8 cellular contexts compared by ENCODE assay signal in the genomic region with DNA sequence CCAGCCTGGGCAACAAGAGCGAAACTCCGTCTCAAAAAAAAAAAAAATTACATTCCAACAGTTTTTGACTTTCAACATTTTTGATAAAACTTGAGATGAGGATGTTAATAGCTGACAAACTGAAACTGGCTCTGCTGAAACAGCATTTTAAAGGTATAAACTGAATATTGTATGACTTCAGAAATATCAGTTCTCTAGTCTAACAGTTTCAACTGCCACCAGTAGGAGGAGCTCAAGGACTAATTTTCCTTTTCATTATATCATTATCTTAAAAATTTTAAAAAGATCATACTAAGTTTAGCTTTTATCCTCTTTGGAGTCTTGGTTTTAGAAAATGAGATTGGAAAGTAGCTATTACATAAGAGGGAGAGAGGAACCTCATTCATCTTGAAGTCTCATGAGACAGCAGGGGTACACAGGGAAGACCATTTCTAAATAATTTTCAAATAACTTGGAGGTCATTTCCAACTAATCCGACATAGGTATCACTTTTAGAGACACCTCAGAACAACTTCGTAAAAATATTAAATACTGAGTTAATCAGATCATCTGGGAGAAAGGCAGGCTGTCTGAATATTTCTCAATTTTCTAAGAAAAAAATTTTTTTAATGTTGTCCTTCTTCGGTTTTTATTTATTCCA. TPM values are rescaled to one million over a fixed set of nuclear protein-coding genes. Genes with fewer than 3 reads are reported as not detected.
DNase-seq lines count a peak whose midpoint lies in the region; ATAC-seq, FAIRE-seq and TF ChIP-seq lines count a peak whose summit lies in the region.

No MANE protein-coding gene starts in this region.

- H2AFZ ChIP-seq in endothelial cell of umbilical vein (ENCODE audit: low read depth, low read length) = no peak overlapping the region

- DNase-seq in left ventricle myocardium inferior (no peak), Right ventricle myocardium superior (no peak), M059J (ENCODE audit: low read depth) (peak; percentile 47), T-helper 9 cell (peak; percentile 31), endothelial cell of umbilical vein (ENCODE audit: low read depth, low spot score) (peak; percentile 59), non-pigmented ciliary epithelial cell (ENCODE audit: low read depth) (peak; percentile 10)

- H3K27me3 ChIP-seq in left ventricle myocardium inferior (ENCODE audit: low read depth) (no peaks in the 10 kb centered on the region), endothelial cell of umbilical vein (ENCODE audit: control insufficient read depth in 2 of 2, insufficient read depth in 2 of 2, low read length in 2 of 2) (no peaks in the 10 kb centered on the region)

- no peak overlapping the region for H3K4me3 ChIP-seq in left ventricle myocardium inferior
- H3K4me3 ChIP-seq in endothelial cell of umbilical vein (replicated peaks in 1 of 3; ENCODE audit: insufficient read depth in 1 of 3, low read depth in 1 of 3, low read length in 3 of 3) = no peak overlapping the region

- H3K9me3 ChIP-seq in left ventricle myocardium inferior (replicated peaks) (no peaks in the 10 kb centered on the region), endothelial cell of umbilical vein (replicated peaks; ENCODE audit: control insufficient read depth, insufficient read depth, low read length) (no peaks in the 10 kb centered on the region)

- no peak for TF ChIP-seq POLR2A in endothelial cell of umbilical vein (IDR thresholded peaks at IDR 0.05; ENCODE audit: low read depth, low read length)

- H3K27ac ChIP-seq in left ventricle myocardium inferior (replicated peaks) (no peak overlapping the region), endothelial cell of umbilical vein (ENCODE audit: insufficient read depth, low read depth, low read length) (no peak overlapping the region)

- no peak overlapping the region for H3K4me2 ChIP-seq in endothelial cell of umbilical vein (ENCODE audit: insufficient read depth, low read length)

- ATAC-seq in Right ventricle myocardium superior (ENCODE audit: poor library complexity) (no peak), GM18867 (IDR thresholded peaks at IDR 0.05; ENCODE audit: unreplicated experiment) (no peak), HG02970 (IDR thresholded peaks at IDR 0.05; ENCODE audit: low FRiP score, unreplicated experiment) (no peak)

- dilution Hi-C loops in endothelial cell of umbilical vein (cut with MboI; ENCODE audit: extremely low pct_ligation_motif_present, low sequenced_read_pairs) = no loop called here

- no peak for FAIRE-seq in endothelial cell of umbilical vein (lab: Jason Lieb, UNC)

- H4K20me1 ChIP-seq in endothelial cell of umbilical vein (replicated peaks; ENCODE audit: control insufficient read depth, extremely low read depth, insufficient read depth, low read length) = no peaks in the 10 kb centered on the region

- CTCF ChIA-PET in endothelial cell of umbilical vein (lab: Charles Lee) = interaction anchor here (0.6 to 2.3 kb wide), 42 partner anchors 9 to 1925 kb away, joined by 3 to 127 read pairs (median 4); a partner anchor contains a TSS

- TF ChIP-seq CTCF in left ventricle myocardium inferior (IDR thresholded peaks at IDR 0.05; ENCODE audit: borderline replicate concordance) = peak; percentile 84
- peak; percentile 45 to 52 for TF ChIP-seq CTCF in endothelial cell of umbilical vein (IDR thresholded peaks at IDR 0.05; ENCODE audit: extremely low read depth in 1 of 2, insufficient read depth in 1 of 2, low read depth in 1 of 2, low read length in 2 of 2)

- no peak overlapping the region for H3K9ac ChIP-seq in endothelial cell of umbilical vein (replicated peaks; ENCODE audit: extremely low read depth, insufficient read depth, low read length)

- H3K79me2 ChIP-seq in endothelial cell of umbilical vein (ENCODE audit: control insufficient read depth, insufficient read depth, low read length) = no peaks in the 10 kb centered on the region

- H3K36me3 ChIP-seq in left ventricle myocardium inferior = peaks cover 44% of the 10 kb centered on the region
- H3K36me3 ChIP-seq in endothelial cell of umbilical vein (ENCODE audit: control insufficient read depth in 2 of 2, extremely low read depth in 1 of 2, insufficient read depth in 2 of 2, low read length in 2 of 2) = no peaks in the 10 kb centered on the region

- intact Hi-C loops in left ventricle myocardium inferior (cut with micrococcal nuclease) (no loop called here), Right ventricle myocardium superior (cut with DNase I) (loop anchor here (2.0 kb wide), 1 partner anchor 465 kb away; no protein-coding TSS in a partner anchor), endothelial cell of umbilical vein (cut with micrococcal nuclease) (loop anchor here (1.0 to 5.0 kb wide), 4 partner anchors 37 to 1923 kb away; a partner anchor contains a TSS)

- POLR2A ChIA-PET in endothelial cell of umbilical vein (lab: Charles Lee) = interaction anchor here (0.7 kb wide), 2 partner anchors 9 to 35 kb away, joined by 3 to 7 read pairs; no protein-coding TSS in a partner anchor

- H3K9me1 ChIP-seq in endothelial cell of umbilical vein (replicated peaks; ENCODE audit: control insufficient read depth, extremely low read depth, insufficient read depth, low read length) = no peaks in the 10 kb centered on the region

- H3K4me1 ChIP-seq in left ventricle myocardium inferior (peaks cover 3% of the 10 kb centered on the region), endothelial cell of umbilical vein (ENCODE audit: control insufficient read depth, extremely low read depth, insufficient read depth, low read length) (peaks cover 10% of the 10 kb centered on the region)

- BruUV-seq in endothelial cell of umbilical vein (replicated peaks; lab: Mats Ljungman, UMichigan) = no TSS peak

TF ChIP-seq in endothelial cell of umbilical vein, 7 proteins besides CTCF, POLR2A, EP300 and RAD21:
- TF ChIP-seq POLR2AphosphoS5 (IDR thresholded peaks at IDR 0.05; ENCODE audit: insufficient read depth, low read depth, low read length) (no peak), GATA2 (IDR thresholded peaks at IDR 0.05; ENCODE audit: insufficient read depth, insufficient read length, low read depth, low read length) (no peak), EZH2 (IDR thresholded peaks at IDR 0.05; ENCODE audit: borderline replicate concordance, low read depth, low read length, severe bottlenecking) (no peak), FOS (IDR thresholded peaks at IDR 0.05; ENCODE audit: borderline replicate concordance, insufficient read depth, low read length) (no peak), JUN (IDR thresholded peaks at IDR 0.05; ENCODE audit: borderline replicate concordance, insufficient read depth, insufficient read length, low read depth) (no peak), MYC (IDR thresholded peaks at IDR 0.05; ENCODE audit: low read depth, low read length) (no peak)
- TF ChIP-seq, protein P1, sequence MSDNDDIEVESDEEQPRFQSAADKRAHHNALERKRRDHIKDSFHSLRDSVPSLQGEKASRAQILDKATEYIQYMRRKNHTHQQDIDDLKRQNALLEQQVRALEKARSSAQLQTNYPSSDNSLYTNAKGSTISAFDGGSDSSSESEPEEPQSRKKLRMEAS (IDR thresholded peaks at IDR 0.05; ENCODE audit: insufficient read depth, insufficient read length) = no peak

RNA-seq across cellular contexts. Expression of a gene that starts 37.6 kb away (rescaled TPM):
- total RNA-seq in left ventricle myocardium inferior (2.9 TPM), Right ventricle myocardium superior (4.0 TPM), endothelial cell of umbilical vein (48.1 and 52.6 TPM in 2 replicates)
- total RNA-seq in M059J (2014; rRNA removed; shearing (Covaris generic)) = 23.8 and 40.8 TPM in 2 replicates
- 15.1 and 20.6 TPM in 2 replicates for polyA plus RNA-seq in endothelial cell of umbilical vein
- polyA plus RNA-seq in endothelial cell of umbilical vein (2011; cell fraction: cytosol; rRNA removed) = 26.3 and 28.9 TPM in 2 replicates
- 21.8 and 30.3 TPM in 2 replicates for polyA plus RNA-seq in endothelial cell of umbilical vein (2011; cell fraction: nucleus; rRNA removed)
- polyA plus RNA-seq in endothelial cell of umbilical vein (2012) = 28.5 and 41.4 TPM in 2 replicates
- 40.8 and 41.8 TPM in 2 replicates for polyA minus RNA-seq in endothelial cell of umbilical vein
- polyA minus RNA-seq in endothelial cell of umbilical vein (2011; cell fraction: cytosol; rRNA and poly(A)+ RNA removed) = 49.3 TPM
- 13.4 and 24.0 TPM in 2 replicates for polyA minus RNA-seq in endothelial cell of umbilical vein (2011; cell fraction: nucleus; rRNA and poly(A)+ RNA removed)

Comparison
In these comparisons a context has a peak if more than half of its experiments do, and no peak if none do; other contexts are left out.
1. DNase-seq: peak in M059J (single experiment), T-helper 9 cell (single experiment), endothelial cell of umbilical vein (single experiment) and non-pigmented ciliary epithelial cell (single experiment); none in left ventricle myocardium inferior (single experiment) and Right ventricle myocardium superior (single experiment).